In the genomic region with DNA sequence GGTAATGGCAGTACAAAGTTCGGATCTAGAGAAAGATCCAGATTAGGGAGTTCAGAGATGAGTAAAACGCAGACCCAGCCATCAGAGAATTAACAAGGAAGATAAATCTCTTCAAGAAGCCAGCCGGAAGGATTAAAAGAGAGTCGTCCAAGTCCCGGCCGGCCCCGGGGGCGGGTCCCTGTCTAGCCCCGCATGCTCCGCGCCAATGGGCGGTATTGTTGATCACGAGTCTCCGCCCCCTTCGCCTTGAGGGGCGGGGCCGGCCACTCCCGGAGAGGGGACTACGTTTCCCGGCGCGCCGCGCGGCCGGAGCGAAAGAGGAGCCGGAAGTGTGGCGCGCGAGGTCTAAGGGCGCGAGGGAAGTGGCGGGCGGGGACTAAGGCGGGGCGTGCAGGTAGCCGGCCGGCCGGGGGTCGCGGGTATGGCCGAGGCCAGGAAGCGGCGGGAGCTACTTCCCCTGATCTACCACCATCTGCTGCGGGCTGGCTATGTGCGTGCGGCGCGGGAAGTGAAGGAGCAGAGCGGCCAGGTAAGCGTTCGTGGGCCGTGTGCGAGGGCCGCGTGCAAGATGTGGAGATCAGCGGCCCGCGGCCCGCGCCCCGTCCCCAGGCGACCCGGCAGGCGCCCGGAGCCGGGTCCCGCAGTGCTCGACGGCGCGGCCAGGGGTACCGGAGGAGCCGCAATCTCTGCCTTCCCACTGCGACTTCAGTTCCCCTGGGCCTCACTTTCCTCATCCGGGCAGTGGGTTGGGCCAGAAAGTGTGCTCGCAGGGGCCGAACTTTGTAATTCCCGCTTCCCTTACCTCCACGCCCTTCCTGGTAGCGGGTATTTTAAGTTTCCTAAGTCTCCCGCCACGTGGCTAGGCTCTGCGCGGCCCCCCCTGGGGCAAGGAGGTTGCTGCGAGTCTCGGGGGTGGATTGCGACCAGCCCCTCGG, we compare ENCODE assay signal across 8 cellular contexts. TPM values are rescaled to one million over a fixed set of nuclear protein-coding genes. Genes with fewer than 3 reads are reported as not detected.
DNase-seq lines count a peak whose midpoint lies in the region; ATAC-seq and TF ChIP-seq lines count a peak whose summit lies in the region.

Gene TCOF1, plus strand, starts transcription at position 372 of the 935 bp plus-strand sequence. Its CDS starts 50 bp downstream, at position 422.

- H3K4me1 ChIP-seq in CD8-positive, alpha-beta T cell (ENCODE audit: insufficient read depth, low read length), result peaks cover 18% of the 10 kb centered on the region

- POLR2A ChIA-PET in CD8-positive, alpha-beta T cell (lab: Charles Lee), result interaction anchor here (1.0 to 1.1 kb wide), 3 partner anchors 9 to 92 kb away, joined by 3 to 4 read pairs (median 3); no protein-coding TSS in a partner anchor

- ATAC-seq in CD8-positive, alpha-beta T cell, result peak; percentile 99
- ATAC-seq in GM19467 (IDR thresholded peaks at IDR 0.05; ENCODE audit: unreplicated experiment), result peak; percentile 92

- DNase-seq in CD8-positive, alpha-beta T cell, result peak; percentile 93 to 99 (median 97)
- peak; percentile 53 for DNase-seq in HS-27A (ENCODE audit: low read depth)
- peak; percentile 43 for DNase-seq in NK-92 (lab: John Stamatoyannopoulos, UW; ENCODE audit: unreplicated experiment)
- peak; percentile 77 to 95 for DNase-seq in activated CD8-positive, alpha-beta memory T cell treated with anti-CD3 and anti-CD28 coated beads for 1 hour (ENCODE audit: extremely low read depth in 1 of 2, low read depth in 1 of 2)
- DNase-seq in effector CD4-positive, alpha-beta T cell, result peak; percentile 94
- peak; percentile 92 to 93 for DNase-seq in lung microvascular endothelial cell (ENCODE audit: low read depth in 2 of 2)
- DNase-seq in stimulated activated CD4-positive, alpha-beta T cell treated with anti-CD3 and anti-CD28 coated beads, TNF-alpha, amount 100 ng/mL, for 48 hours (ENCODE audit: low read depth in 3 of 3), result peak; percentile 94 to 95 (median 94)

- peak within 1 kb of the TSS; percentile 62 for H3K4me3 ChIP-seq in CD8-positive, alpha-beta T cell (ENCODE audit: low read depth, low read length)

- intact Hi-C loops in CD8-positive, alpha-beta T cell (cut with DNase I, micrococcal nuclease), result loop anchor here (1.0 to 10.0 kb wide), 19 partner anchors 53 to 1975 kb away; partner anchors contain the start of genes FBXO38 (in 2 of the 2), GM2A (in 2 of the 2), RPS14 (in 2 of the 2) and ANXA6 (in 1 of the 2)

- peaks cover 15% of the 10 kb centered on the region for H3K36me3 ChIP-seq in CD8-positive, alpha-beta T cell (ENCODE audit: insufficient read depth, low read length)

- TF ChIP-seq CTCF in CD8-positive, alpha-beta T cell (IDR thresholded peaks at IDR 0.05), result no peak

- no peaks in the 10 kb centered on the region for H3K9me3 Mint-ChIP-seq in CD8-positive, alpha-beta T cell

- H3K27ac ChIP-seq in CD8-positive, alpha-beta T cell (ENCODE audit: low read depth, low read length), result peak within 1 kb of the TSS; percentile 52

- H3K27ac Mint-ChIP-seq in CD8-positive, alpha-beta T cell, result peak within 1 kb of the TSS; percentile 87

- peaks cover 46% of the 10 kb centered on the region for H3K4me1 Mint-ChIP-seq in CD8-positive, alpha-beta T cell (ENCODE audit: low read depth)

- H3K27me3 Mint-ChIP-seq in CD8-positive, alpha-beta T cell (ENCODE audit: low read depth), result no peaks in the 10 kb centered on the region

- peak within 1 kb of the TSS; percentile 82 for H3K4me3 Mint-ChIP-seq in CD8-positive, alpha-beta T cell

- H3K9me3 ChIP-seq in CD8-positive, alpha-beta T cell (ENCODE audit: low read length), result no peaks in the 10 kb centered on the region

- CTCF ChIA-PET in CD8-positive, alpha-beta T cell (lab: Charles Lee), result no interaction called here

- H3K27me3 ChIP-seq in CD8-positive, alpha-beta T cell (ENCODE audit: insufficient read depth, low read length), result no peaks in the 10 kb centered on the region

- H3K36me3 Mint-ChIP-seq in CD8-positive, alpha-beta T cell, result peaks cover 26% of the 10 kb centered on the region

RNA-seq across cellular contexts. Expression of gene TCOF1, which starts in this region (rescaled TPM):
- total RNA-seq in CD8-positive, alpha-beta T cell, result 10 to 100 TPM; 36.5 to 38.7 TPM
- total RNA-seq in lung microvascular endothelial cell, result 8.3 TPM in 2 replicates

Comparison
In these comparisons a context has a peak if more than half of its experiments do, and no peak if none do; other contexts are left out.
1. Peak in every context shown above with its lines: DNase-seq, ATAC-seq, H3K4me3 ChIP-seq and H3K27ac ChIP-seq.
2. DNase-seq: peak in every context shown above with its lines; median percentile 97 in CD8-positive, alpha-beta T cell; 94 in effector CD4-positive, alpha-beta T cell; 94 in stimulated activated CD4-positive, alpha-beta T cell treated with anti-CD3 and anti-CD28 coated beads, TNF-alpha, amount 100 ng/mL, for 48 hours; 92 in lung microvascular endothelial cell; 86 in activated CD8-positive, alpha-beta memory T cell treated with anti-CD3 and anti-CD28 coated beads for 1 hour; 53 in HS-27A; 43 in NK-92.